ENCODE assay signal across 1 cellular context in the genomic region with DNA sequence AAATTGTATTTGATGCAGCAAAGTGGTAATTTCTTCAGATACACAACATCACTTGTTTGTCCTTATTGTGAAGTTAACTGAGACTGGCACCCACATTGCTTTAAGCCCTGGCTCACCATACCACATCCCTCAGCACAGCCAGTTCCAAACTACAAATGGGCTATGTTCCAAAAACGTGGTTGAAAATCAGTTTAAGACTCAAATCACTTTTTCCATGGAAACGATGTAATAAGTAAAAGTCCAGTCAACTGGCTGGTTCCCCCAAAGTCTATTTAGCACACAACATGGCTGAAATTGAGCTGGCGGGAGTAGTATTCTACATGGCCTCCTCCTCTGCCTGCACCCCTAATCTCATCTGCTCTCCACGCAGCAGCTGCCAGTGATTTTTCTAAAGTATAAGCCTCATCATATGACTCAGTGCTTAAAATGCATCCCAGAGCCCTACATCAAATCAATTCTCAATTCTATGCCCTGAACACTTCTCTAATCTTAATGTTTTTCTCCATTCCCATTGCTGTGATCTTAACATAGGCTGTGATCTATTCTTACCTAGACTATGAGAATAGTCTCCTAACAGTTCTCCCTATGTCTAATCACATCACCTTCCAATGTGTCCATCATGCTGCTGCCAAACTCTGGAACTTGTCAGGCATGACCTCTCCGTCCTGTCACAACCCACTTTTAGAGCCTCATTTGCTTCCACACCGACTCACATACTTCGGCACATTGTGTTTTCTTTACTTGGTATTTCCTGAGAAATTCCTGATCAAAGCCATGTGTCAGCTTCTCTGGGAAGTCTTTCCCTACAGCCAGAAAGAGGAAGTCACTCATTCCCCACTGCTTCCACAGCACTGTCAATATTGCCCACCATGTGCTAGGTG.
TF ChIP-seq lines count a peak whose summit lies in the region.

No MANE protein-coding gene starts in this region.

TF ChIP-seq in H1, 55 proteins besides CTCF, POLR2A, EP300 and RAD21:
- TF ChIP-seq BRCA1 (IDR thresholded peaks at IDR 0.05; ENCODE audit: low read depth, low read length) (no peak), SAP30 (IDR thresholded peaks at IDR 0.05; ENCODE audit: insufficient read depth, insufficient replicate concordance, low read length) (no peak), SIN3A (conservative IDR thresholded peaks at IDR 0.05 in 1 of 2, IDR thresholded peaks at IDR 0.05 in 1 of 2; ENCODE audit: low read depth in 1 of 2, low read length in 2 of 2) (no peak), SIRT6 (IDR thresholded peaks at IDR 0.05; ENCODE audit: low read length) (no peak), BCL11A (IDR thresholded peaks at IDR 0.05; ENCODE audit: low read depth in 2 of 2, low read length in 2 of 2) (no peak), FOSL1 (IDR thresholded peaks at IDR 0.05; ENCODE audit: insufficient read depth, low read depth, low read length) (no peak), CREB1 (IDR thresholded peaks at IDR 0.05) (no peak), SUZ12 (IDR thresholded peaks at IDR 0.05; ENCODE audit: low read length) (no peak), RNF2 (IDR thresholded peaks at IDR 0.05; ENCODE audit: borderline replicate concordance, low read depth, low read length, missing control alignments, poor library complexity, severe bottlenecking) (no peak), CEBPB (IDR thresholded peaks at IDR 0.05; ENCODE audit: low read depth, low read length) (no peak), MAFK (IDR thresholded peaks at IDR 0.05; ENCODE audit: low read depth, low read length) (no peak), ASH2L (IDR thresholded peaks at IDR 0.05; ENCODE audit: low read length) (no peak), GTF2F1 (IDR thresholded peaks at IDR 0.05; ENCODE audit: borderline replicate concordance, low read depth, low read length) (no peak), JUN (IDR thresholded peaks at IDR 0.05; ENCODE audit: low read depth, low read length) (no peak), CBX8 (IDR thresholded peaks at IDR 0.05; ENCODE audit: borderline replicate concordance, low read depth, low read length) (no peak), RFX5 (IDR thresholded peaks at IDR 0.05; ENCODE audit: borderline replicate concordance, low read depth, low read length) (no peak), YY1 (IDR thresholded peaks at IDR 0.05; ENCODE audit: low read depth, low read length) (no peak)
- TF ChIP-seq, protein P1, sequence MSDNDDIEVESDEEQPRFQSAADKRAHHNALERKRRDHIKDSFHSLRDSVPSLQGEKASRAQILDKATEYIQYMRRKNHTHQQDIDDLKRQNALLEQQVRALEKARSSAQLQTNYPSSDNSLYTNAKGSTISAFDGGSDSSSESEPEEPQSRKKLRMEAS (IDR thresholded peaks at IDR 0.05): no peak
